ENCODE assay signal across 2 cellular contexts in genomic region chr2:222424281-222424728, GRCh38.
TF ChIP-seq lines count a peak whose summit lies in the region.

Gene SGPP2 (plus strand): TSS chr2:222424543. CDS start chr2:222424603, 60 bp downstream.

TF ChIP-seq in SK-N-SH, 30 proteins besides CTCF, POLR2A, EP300 and RAD21 (continued from another document):
- TF ChIP-seq ZBTB33 (IDR thresholded peaks at IDR 0.05; ENCODE audit: borderline replicate concordance, low read depth), result no peak
- no peak for TF ChIP-seq POLR2AphosphoS5 (IDR thresholded peaks at IDR 0.05; ENCODE audit: low read depth, low read length)
- no peak for TF ChIP-seq MEF2A (IDR thresholded peaks at IDR 0.05; ENCODE audit: borderline replicate concordance, low read depth)
- no peak for TF ChIP-seq TEAD4 (IDR thresholded peaks at IDR 0.05; ENCODE audit: borderline replicate concordance, insufficient read depth)
- TF ChIP-seq PBX3 (IDR thresholded peaks at IDR 0.05), result no peak
- TF ChIP-seq RCOR1 (IDR thresholded peaks at IDR 0.05; ENCODE audit: low read length), result no peak
- TF ChIP-seq GABPA (IDR thresholded peaks at IDR 0.05; ENCODE audit: low read depth), result no peak
- TF ChIP-seq NRF1 (IDR thresholded peaks at IDR 0.05; ENCODE audit: low read depth, low read length), result no peak
- no peak for TF ChIP-seq REST (IDR thresholded peaks at IDR 0.05; ENCODE audit: low read depth, low read length)
- no peak for TF ChIP-seq CHD2 (IDR thresholded peaks at IDR 0.05; ENCODE audit: low read length, partially characterized antibody)
- no peak for TF ChIP-seq JUND (IDR thresholded peaks at IDR 0.05)
- no peak for TF ChIP-seq EZH2phosphoT487 (IDR thresholded peaks at IDR 0.05; ENCODE audit: borderline replicate concordance, low read depth)
- TF ChIP-seq NFIC (IDR thresholded peaks at IDR 0.05; ENCODE audit: borderline replicate concordance), result no peak
- no peak for TF ChIP-seq FOXJ3 (CRISPR knock-in tag; IDR thresholded peaks at IDR 0.05)
- TF ChIP-seq FOSL2 (IDR thresholded peaks at IDR 0.05; ENCODE audit: borderline replicate concordance, low read depth), result no peak
- TF ChIP-seq SMC3 (IDR thresholded peaks at IDR 0.05; ENCODE audit: low read depth, low read length), result no peak

TF ChIP-seq in SK-N-SH treated with all-trans-retinoic acid at 6 μM for 48 hours, 23 proteins besides CTCF, POLR2A, EP300 and RAD21 (continued from another document):
- TF ChIP-seq TSHZ2 (CRISPR knock-in tag; IDR thresholded peaks at IDR 0.05) (no peak), POU6F1 (CRISPR knock-in tag; IDR thresholded peaks at IDR 0.05; ENCODE audit: borderline replicate concordance, low read depth) (no peak), ESRRG (CRISPR knock-in tag; IDR thresholded peaks at IDR 0.05) (no peak), TCF4 (CRISPR knock-in tag; IDR thresholded peaks at IDR 0.05; ENCODE audit: borderline replicate concordance) (no peak), CSDC2 (CRISPR knock-in tag; IDR thresholded peaks at IDR 0.05) (no peak)
